Comparison of ENCODE assay signal across 1 cellular context in the genomic region with DNA sequence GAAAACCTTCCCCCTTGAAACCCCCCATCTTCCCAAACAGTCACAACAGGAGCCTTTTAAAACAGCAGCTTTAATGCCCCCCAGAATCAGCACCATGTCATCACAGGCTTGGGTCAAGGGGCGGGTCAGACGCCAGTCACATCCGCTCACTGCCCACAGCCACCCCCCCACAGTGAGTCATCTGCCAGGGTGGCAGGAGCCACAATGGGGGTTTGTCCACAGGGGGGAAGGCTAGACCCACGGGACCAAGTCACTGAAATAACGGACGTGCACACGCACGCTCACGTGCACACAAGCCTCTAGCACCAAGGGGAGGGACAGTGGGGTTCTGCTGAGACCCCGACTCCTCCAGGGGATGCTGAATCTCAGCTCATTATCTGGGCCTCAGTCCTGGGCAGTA.
TF ChIP-seq lines count a peak whose summit lies in the region.

No MANE protein-coding gene starts in this region.

TF ChIP-seq in SK-N-SH, 30 proteins besides CTCF, POLR2A, EP300 and RAD21 (continued from another document):
- TF ChIP-seq, protein P1, sequence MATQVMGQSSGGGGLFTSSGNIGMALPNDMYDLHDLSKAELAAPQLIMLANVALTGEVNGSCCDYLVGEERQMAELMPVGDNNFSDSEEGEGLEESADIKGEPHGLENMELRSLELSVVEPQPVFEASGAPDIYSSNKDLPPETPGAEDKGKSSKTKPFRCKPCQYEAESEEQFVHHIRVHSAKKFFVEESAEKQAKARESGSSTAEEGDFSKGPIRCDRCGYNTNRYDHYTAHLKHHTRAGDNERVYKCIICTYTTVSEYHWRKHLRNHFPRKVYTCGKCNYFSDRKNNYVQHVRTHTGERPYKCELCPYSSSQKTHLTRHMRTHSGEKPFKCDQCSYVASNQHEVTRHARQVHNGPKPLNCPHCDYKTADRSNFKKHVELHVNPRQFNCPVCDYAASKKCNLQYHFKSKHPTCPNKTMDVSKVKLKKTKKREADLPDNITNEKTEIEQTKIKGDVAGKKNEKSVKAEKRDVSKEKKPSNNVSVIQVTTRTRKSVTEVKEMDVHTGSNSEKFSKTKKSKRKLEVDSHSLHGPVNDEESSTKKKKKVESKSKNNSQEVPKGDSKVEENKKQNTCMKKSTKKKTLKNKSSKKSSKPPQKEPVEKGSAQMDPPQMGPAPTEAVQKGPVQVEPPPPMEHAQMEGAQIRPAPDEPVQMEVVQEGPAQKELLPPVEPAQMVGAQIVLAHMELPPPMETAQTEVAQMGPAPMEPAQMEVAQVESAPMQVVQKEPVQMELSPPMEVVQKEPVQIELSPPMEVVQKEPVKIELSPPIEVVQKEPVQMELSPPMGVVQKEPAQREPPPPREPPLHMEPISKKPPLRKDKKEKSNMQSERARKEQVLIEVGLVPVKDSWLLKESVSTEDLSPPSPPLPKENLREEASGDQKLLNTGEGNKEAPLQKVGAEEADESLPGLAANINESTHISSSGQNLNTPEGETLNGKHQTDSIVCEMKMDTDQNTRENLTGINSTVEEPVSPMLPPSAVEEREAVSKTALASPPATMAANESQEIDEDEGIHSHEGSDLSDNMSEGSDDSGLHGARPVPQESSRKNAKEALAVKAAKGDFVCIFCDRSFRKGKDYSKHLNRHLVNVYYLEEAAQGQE (IDR thresholded peaks at IDR 0.05; ENCODE audit: low read depth, low read length) = 0 out of 2 replicates have a peak, but pooled peaks have one; percentile 29
- TF ChIP-seq, protein P2, sequence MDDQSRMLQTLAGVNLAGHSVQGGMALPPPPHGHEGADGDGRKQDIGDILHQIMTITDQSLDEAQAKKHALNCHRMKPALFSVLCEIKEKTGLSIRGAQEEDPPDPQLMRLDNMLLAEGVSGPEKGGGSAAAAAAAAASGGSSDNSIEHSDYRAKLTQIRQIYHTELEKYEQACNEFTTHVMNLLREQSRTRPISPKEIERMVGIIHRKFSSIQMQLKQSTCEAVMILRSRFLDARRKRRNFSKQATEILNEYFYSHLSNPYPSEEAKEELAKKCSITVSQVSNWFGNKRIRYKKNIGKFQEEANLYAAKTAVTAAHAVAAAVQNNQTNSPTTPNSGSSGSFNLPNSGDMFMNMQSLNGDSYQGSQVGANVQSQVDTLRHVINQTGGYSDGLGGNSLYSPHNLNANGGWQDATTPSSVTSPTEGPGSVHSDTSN (IDR thresholded peaks at IDR 0.05) = peak; percentile 49
- 0 out of 2 replicates have a peak, but pooled peaks have one; percentile 16 for TF ChIP-seq YY1 (IDR thresholded peaks at IDR 0.05; ENCODE audit: low read depth)
- TF ChIP-seq FOSL2 (IDR thresholded peaks at IDR 0.05; ENCODE audit: borderline replicate concordance, low read depth) = peak; percentile 90; the same call in 1 of the 2 replicates
- TF ChIP-seq TAF1 (IDR thresholded peaks at IDR 0.05; ENCODE audit: borderline replicate concordance, low read depth, low read length) = no peak
- peak; percentile 61; the same call in 1 of the 2 replicates for TF ChIP-seq TCF12 (IDR thresholded peaks at IDR 0.05)
- TF ChIP-seq POLR2AphosphoS5 (IDR thresholded peaks at IDR 0.05; ENCODE audit: low read depth, low read length) = no peak
- TF ChIP-seq JUND (IDR thresholded peaks at IDR 0.05) = peak; percentile 87; the same call in 1 of the 2 replicates
